In genomic region chr5:129460951-129461815, GRCh38 we compare ENCODE assay signal across 9 cellular contexts. TPM values are rescaled to one million over a fixed set of nuclear protein-coding genes. Genes with fewer than 3 reads are reported as not detected.
DNase-seq lines count a peak whose midpoint lies in the region; ATAC-seq and TF ChIP-seq lines count a peak whose summit lies in the region.
"Had no signal": no experiment of that assay in that cellular context is flagged by ENCODE, and none has a peak within 500 bp of the region (broad histone marks: within the 10 kb centered on the region; RNA-seq: fewer than 3 reads in every experiment).

No MANE protein-coding gene starts in this region.

- peaks cover 11 to 20% of the 10 kb centered on the region in 2 donors for H3K27me3 Mint-ChIP-seq in natural killer cell (ENCODE audit: low read depth in 2 of 2)

- H3K9ac ChIP-seq in neural cell (ENCODE audit: low read length): peak overlapping the region; percentile 39

- H3K27ac Mint-ChIP-seq in natural killer cell: no peak overlapping the region
- H3K27ac Mint-ChIP-seq: T-cell had no signal

- H3K9me3 ChIP-seq in esophagus squamous epithelium (no peaks in the 10 kb centered on the region), neural cell (ENCODE audit: low read length) (no peaks in the 10 kb centered on the region), thyroid gland (no peaks in the 10 kb centered on the region)

- H3K79me2 ChIP-seq in neural cell (replicated peaks; ENCODE audit: insufficient read depth, low read length): no peaks in the 10 kb centered on the region

- no peaks in the 10 kb centered on the region for H3K9me2 ChIP-seq in neural cell (ENCODE audit: insufficient read depth, low read length)

- peak overlapping the region; percentile 79 for H3K4me2 ChIP-seq in neural cell (ENCODE audit: low read length)

- H3K27me3 ChIP-seq in esophagus squamous epithelium (peaks cover 0 to 33% (median 0%) of the 10 kb centered on the region in 4 donors), neural cell (ENCODE audit: insufficient read depth, low read depth, low read length) (peaks cover 54% of the 10 kb centered on the region), thyroid gland (no peaks in the 10 kb centered on the region)

- H3K36me3 Mint-ChIP-seq in natural killer cell: peaks cover 14% of the 10 kb centered on the region
- H3K36me3 Mint-ChIP-seq: T-cell had no signal

- intact Hi-C loops in esophagus squamous epithelium (cut with DNase I): no loop called here
- intact Hi-C loops in natural killer cell (cut with micrococcal nuclease): no loop called here
- intact Hi-C loops in thyroid gland (cut with DNase I): no loop called here

- no peak for TF ChIP-seq CTCF in GM10266 (IDR thresholded peaks at IDR 0.05; ENCODE audit: control insufficient read depth, insufficient read depth, low read depth, missing control alignments)
- TF ChIP-seq CTCF in esophagus squamous epithelium (IDR thresholded peaks at IDR 0.05): peak in 1 of 6 experiments; percentile 24
- TF ChIP-seq CTCF in neural cell (IDR thresholded peaks at IDR 0.05; ENCODE audit: poor library complexity, severe bottlenecking): peak; percentile 70
- TF ChIP-seq CTCF in natural killer cell (IDR thresholded peaks at IDR 0.05): no peak
- no peak for TF ChIP-seq CTCF in thyroid gland (IDR thresholded peaks at IDR 0.05)

- TF ChIP-seq EP300 in neural cell (conservative IDR thresholded peaks at IDR 0.05; ENCODE audit: poor library complexity, severe bottlenecking): no peak

- 2 to 3% methylated on average over 5 to 12 of the region's 90 CpGs for WGBS in esophagus squamous epithelium, 2 donors
- 3% methylated on average over 16 to 33 of the region's 90 CpGs for WGBS in thyroid gland, 2 donors

- no peak overlapping the region for H3K27ac ChIP-seq in esophagus squamous epithelium
- H3K27ac ChIP-seq in neural cell (ENCODE audit: low read length): no peak overlapping the region
- H3K27ac ChIP-seq in thyroid gland: no peak overlapping the region

- peak overlapping the region; percentile 39 to 70 (median 48) for H3K4me3 ChIP-seq in esophagus squamous epithelium
- peak overlapping the region; percentile 71 for H3K4me3 ChIP-seq in neural cell (ENCODE audit: low read length)
- H3K4me3 ChIP-seq in thyroid gland (replicated peaks in 1 of 3): no peak overlapping the region

- ATAC-seq in HG02642 (IDR thresholded peaks at IDR 0.05; ENCODE audit: poor library complexity, unreplicated experiment) (peak; percentile 70), HG02571 (IDR thresholded peaks at IDR 0.05; ENCODE audit: unreplicated experiment) (no peak), natural killer cell (no peak)

- H3K9me3 Mint-ChIP-seq in natural killer cell: peaks cover 5 to 10% of the 10 kb centered on the region in 2 donors

- DNase-seq in GM10266 (ENCODE audit: extremely low spot score) (peak; percentile 53), SKM-1 (lab: John Stamatoyannopoulos, UW; ENCODE audit: unreplicated experiment) (peak; percentile 24), esophagus squamous epithelium (lab: John Stamatoyannopoulos, UW) (no peak), natural killer cell (no peak), thyroid gland (no peak)
- DNase-seq: T-cell had no signal

- H3K4me1 ChIP-seq in esophagus squamous epithelium: peaks cover 0 to 25% (median 3%) of the 10 kb centered on the region in 3 donors
- peaks cover 0 to 4% of the 10 kb centered on the region in 2 donors for H3K4me1 ChIP-seq in thyroid gland

- no peak overlapping the region for H3K4me3 Mint-ChIP-seq in natural killer cell

- no peaks in the 10 kb centered on the region for H3F3A ChIP-seq in neural cell (ENCODE audit: insufficient read depth, low read length, poor library complexity, severe bottlenecking)

- H4K20me1 ChIP-seq in neural cell (ENCODE audit: insufficient read depth): no peaks in the 10 kb centered on the region

- no peak overlapping the region for H2AFZ ChIP-seq in neural cell (ENCODE audit: low read depth, low read length)

- H3K36me3 ChIP-seq in esophagus squamous epithelium: no peaks in the 10 kb centered on the region
- no peaks in the 10 kb centered on the region for H3K36me3 ChIP-seq in neural cell (ENCODE audit: insufficient read depth, low read length)
- no peaks in the 10 kb centered on the region for H3K36me3 ChIP-seq in thyroid gland

- H3K4me1 Mint-ChIP-seq in natural killer cell: no peaks in the 10 kb centered on the region

- no peak for TF ChIP-seq POLR2A in esophagus squamous epithelium (IDR thresholded peaks at IDR 0.05)
- no peak for TF ChIP-seq POLR2A in thyroid gland (IDR thresholded peaks at IDR 0.05)

- TF ChIP-seq RAD21 in neural cell (conservative IDR thresholded peaks at IDR 0.05): peak; percentile 62

TF ChIP-seq in neural cell, 6 proteins besides CTCF, POLR2A, EP300 and RAD21:
- TF ChIP-seq EZH2 (IDR thresholded peaks at IDR 0.05; ENCODE audit: borderline replicate concordance, insufficient read depth, low read length, poor library complexity, severe bottlenecking): no peak
- no peak for TF ChIP-seq MXI1 (conservative IDR thresholded peaks at IDR 0.05; ENCODE audit: poor library complexity, severe bottlenecking)
- peak; percentile 52 for TF ChIP-seq SMC3 (conservative IDR thresholded peaks at IDR 0.05; ENCODE audit: poor library complexity)
- peak; percentile 1 for TF ChIP-seq POLR2AphosphoS5 (IDR thresholded peaks at IDR 0.05)

RNA-seq across cellular contexts. Expression of gene ADAMTS19, which starts 1.1 kb away (rescaled TPM):
- total RNA-seq in esophagus squamous epithelium (under 1 TPM in 1 of 4 donors, not detected in 3; 0.76 TPM), natural killer cell (not detected), thyroid gland (not detected)
- polyA plus RNA-seq in neural cell: 0.12 and 1.4 TPM in 2 replicates
- polyA minus RNA-seq in neural cell: 0.35 TPM in 1 of 2 replicates, not detected in the other

Comparison
In these comparisons a context has a peak if more than half of its experiments do, and no peak if none do; other contexts are left out.
1. DNase-seq: peak in GM10266 (single experiment) and SKM-1 (single experiment); none in esophagus squamous epithelium (single experiment), natural killer cell (single experiment) and thyroid gland (0 of 2).
2. H3K4me3 ChIP-seq: peak in esophagus squamous epithelium (4 of 4) and neural cell (single experiment); none in thyroid gland (0 of 3).